8 cellular contexts compared by ENCODE assay signal in the genomic region with DNA sequence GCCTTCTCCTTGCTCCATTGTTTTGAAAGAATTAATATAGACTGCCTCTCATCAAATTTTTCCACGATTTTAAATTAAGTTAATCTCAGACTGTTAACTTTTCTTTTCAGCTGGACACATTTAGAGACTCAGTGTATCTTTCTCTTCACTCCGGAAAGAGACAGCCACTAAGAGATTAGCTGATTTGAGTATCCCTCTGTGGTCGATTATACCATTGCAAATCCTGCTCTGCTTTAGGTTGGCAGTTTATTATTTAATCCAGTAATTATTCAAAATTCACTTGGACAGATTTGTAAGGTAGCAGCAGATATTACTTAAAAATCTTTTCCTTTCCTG. TPM values are rescaled to one million over a fixed set of nuclear protein-coding genes. Genes with fewer than 3 reads are reported as not detected.
A peak's percentile ranks its signal among the peaks of the same experiment; 100 is the strongest.
DNase-seq lines count a peak whose midpoint lies in the region; ATAC-seq and TF ChIP-seq lines count a peak whose summit lies in the region.

No MANE protein-coding gene starts in this region.

- no peaks in the 10 kb centered on the region for H3F3A ChIP-seq in MM.1S (ENCODE audit: insufficient read depth, low read length)

- no peaks in the 10 kb centered on the region for H3K27me3 ChIP-seq in CD4-positive, alpha-beta T cell (ENCODE audit: control insufficient read depth, insufficient read depth, low read length)
- H3K27me3 ChIP-seq in MM.1S (replicated peaks; ENCODE audit: insufficient read depth, low read length) = no peaks in the 10 kb centered on the region
- H3K27me3 ChIP-seq in duodenal mucosa (ENCODE audit: control insufficient read depth in 1 of 2, insufficient read depth in 2 of 2, low read length in 2 of 2) = no peaks in the 10 kb centered on the region

- H3K4me1 Mint-ChIP-seq in CD4-positive, alpha-beta T cell (ENCODE audit: low read depth) = peaks cover 52% of the 10 kb centered on the region
- H3K4me1 Mint-ChIP-seq in neural crest cell = peaks cover 29% of the 10 kb centered on the region

- H2AFZ ChIP-seq in MM.1S (ENCODE audit: low read length) = peak overlapping the region; percentile 67

- CTCF ChIA-PET in CD4-positive, alpha-beta T cell (lab: Charles Lee) = interaction anchor here (1.4 to 3.4 kb wide), 5 partner anchors 28 to 76 kb away, joined by 4 to 16 read pairs (median 6); a partner anchor contains a TSS

- POLR2A ChIA-PET in CD4-positive, alpha-beta T cell (lab: Charles Lee) = interaction anchor here (0.7 to 5.2 kb wide), 9 partner anchors 10 to 1040 kb away, joined by 3 to 153 read pairs (median 7); a partner anchor contains a TSS

- peaks cover 35% of the 10 kb centered on the region for H3K79me2 ChIP-seq in MM.1S (ENCODE audit: low read length)

- H3K4me2 ChIP-seq in MM.1S (ENCODE audit: low read depth, low read length) = peak overlapping the region; percentile 79

- H3K9ac ChIP-seq in MM.1S (ENCODE audit: low read length) (peak overlapping the region; percentile 96), duodenal mucosa (ENCODE audit: low read depth in 1 of 2, low read length in 2 of 2) (peak overlapping the region; percentile 87 to 97)

- H3K36me3 ChIP-seq in MM.1S (replicated peaks; ENCODE audit: insufficient read depth, low read length) (0 out of 2 replicates have a peak, but pooled peaks cover 8% of the 10 kb centered on the region), duodenal mucosa (ENCODE audit: control insufficient read depth in 1 of 2, insufficient read depth in 2 of 2, low read length in 2 of 2) (peaks cover 5 to 9% of the 10 kb centered on the region in 2 donors)

- no peak for TF ChIP-seq CTCF in CD4-positive, alpha-beta T cell (IDR thresholded peaks at IDR 0.05)
- no peak for TF ChIP-seq CTCF in MM.1S (IDR thresholded peaks at IDR 0.05; ENCODE audit: low read length)
- no peak for TF ChIP-seq CTCF in neural crest cell (conservative IDR thresholded peaks at IDR 0.05)

- H3K4me1 ChIP-seq in MM.1S (ENCODE audit: low read length) (peaks cover 10% of the 10 kb centered on the region; the same call in 1 of the 2 replicates), duodenal mucosa (ENCODE audit: control insufficient read depth in 1 of 2, insufficient read depth in 2 of 2, low read length in 2 of 2) (peaks cover 11 to 22% of the 10 kb centered on the region in 2 donors)

- H4K20me1 ChIP-seq in MM.1S (ENCODE audit: insufficient read depth, low read length) = no peaks in the 10 kb centered on the region

- H3K4me3 Mint-ChIP-seq in CD4-positive, alpha-beta T cell = peak overlapping the region; percentile 100
- H3K4me3 Mint-ChIP-seq in neural crest cell = peak overlapping the region; percentile 98

- intact Hi-C loops in CD4-positive, alpha-beta T cell (cut with DNase I, micrococcal nuclease) = loop anchor here in 1 of 2 experiments (2.0 kb wide), 2 partner anchors 26 to 48 kb away; a partner anchor contains a TSS

- no peaks in the 10 kb centered on the region for H3K27me3 Mint-ChIP-seq in CD4-positive, alpha-beta T cell
- H3K27me3 Mint-ChIP-seq in neural crest cell (ENCODE audit: low read depth) = peaks cover 4% of the 10 kb centered on the region

- DNase-seq in CD4-positive, alpha-beta T cell = no peak
- DNase-seq in MM.1S = no peak
- DNase-seq in neural crest cell (ENCODE audit: low read depth, low spot score) = no peak
- no peak for DNase-seq in GDM1 (lab: John Stamatoyannopoulos, UW)
- no peak for DNase-seq in T-helper 9 cell

- H3K36me3 Mint-ChIP-seq in CD4-positive, alpha-beta T cell (ENCODE audit: low read depth) = peaks cover 38% of the 10 kb centered on the region
- H3K36me3 Mint-ChIP-seq in neural crest cell (ENCODE audit: low read depth) = peaks cover 3% of the 10 kb centered on the region

- no peaks in the 10 kb centered on the region for H3K9me3 ChIP-seq in CD4-positive, alpha-beta T cell (ENCODE audit: control insufficient read depth, low read length)
- H3K9me3 ChIP-seq in MM.1S (replicated peaks; ENCODE audit: insufficient read depth, low read length) = no peaks in the 10 kb centered on the region
- no peaks in the 10 kb centered on the region for H3K9me3 ChIP-seq in duodenal mucosa (ENCODE audit: control insufficient read depth in 1 of 2, low read length in 2 of 2)

- H3K9me2 ChIP-seq in MM.1S (replicated peaks; ENCODE audit: insufficient read depth, low read length) = no peaks in the 10 kb centered on the region

- H3K27ac ChIP-seq in CD4-positive, alpha-beta T cell (ENCODE audit: low read depth, low read length) = peak overlapping the region; percentile 94
- peak overlapping the region; percentile 84; the same call in 1 of the 2 replicates for H3K27ac ChIP-seq in MM.1S (ENCODE audit: low read length)
- peak overlapping the region; percentile 95 for H3K27ac ChIP-seq in duodenal mucosa (ENCODE audit: low read depth, low read length)

- no peaks in the 10 kb centered on the region for H3K9me3 Mint-ChIP-seq in CD4-positive, alpha-beta T cell
- H3K9me3 Mint-ChIP-seq in neural crest cell = no peaks in the 10 kb centered on the region

- peak; percentile 7 for ATAC-seq in CD4-positive, alpha-beta T cell (ENCODE audit: poor library complexity)
- ATAC-seq in HG02759 (IDR thresholded peaks at IDR 0.05; ENCODE audit: unreplicated experiment) (no peak), HG02623 (IDR thresholded peaks at IDR 0.05; ENCODE audit: unreplicated experiment) (no peak)

- H3K27ac Mint-ChIP-seq in CD4-positive, alpha-beta T cell = peak overlapping the region; percentile 97
- peak overlapping the region; percentile 100 for H3K27ac Mint-ChIP-seq in neural crest cell (ENCODE audit: unreplicated experiment)

- H3K4me3 ChIP-seq in MM.1S (ENCODE audit: low read length) (peak overlapping the region; percentile 92), duodenal mucosa (ENCODE audit: low read depth in 1 of 2, low read length in 2 of 2) (peak overlapping the region; percentile 98)

RNA-seq across cellular contexts. Expression of a gene that starts 0.6 kb away (rescaled TPM):
- total RNA-seq in CD4-positive, alpha-beta T cell = 10 to 100 TPM; 72.3 to 77.5 TPM
- 42.9 and 43.4 TPM in 2 replicates for total RNA-seq in neural crest cell

RNA-seq across cellular contexts. Expression of a gene that starts 29.2 kb away (rescaled TPM):
- total RNA-seq in CD4-positive, alpha-beta T cell = 1 to 10 TPM; 3.4 to 4.4 TPM
- total RNA-seq in neural crest cell = 7.3 and 7.6 TPM in 2 replicates

RNA-seq across cellular contexts. Expression of a gene that starts 48.0 kb away (rescaled TPM):
- 10 to 100 TPM; 27.3 to 29.0 TPM for total RNA-seq in CD4-positive, alpha-beta T cell
- 4.1 and 5.4 TPM in 2 replicates for total RNA-seq in neural crest cell

RNA-seq across cellular contexts. Expression of a gene that starts 48.1 kb away (rescaled TPM):
- 10 to 100 TPM; 10.9 to 15.3 TPM for total RNA-seq in CD4-positive, alpha-beta T cell
- 7.8 and 10.6 TPM in 2 replicates for total RNA-seq in neural crest cell
